ENCODE assay signal across 10 cellular contexts in the genomic region with DNA sequence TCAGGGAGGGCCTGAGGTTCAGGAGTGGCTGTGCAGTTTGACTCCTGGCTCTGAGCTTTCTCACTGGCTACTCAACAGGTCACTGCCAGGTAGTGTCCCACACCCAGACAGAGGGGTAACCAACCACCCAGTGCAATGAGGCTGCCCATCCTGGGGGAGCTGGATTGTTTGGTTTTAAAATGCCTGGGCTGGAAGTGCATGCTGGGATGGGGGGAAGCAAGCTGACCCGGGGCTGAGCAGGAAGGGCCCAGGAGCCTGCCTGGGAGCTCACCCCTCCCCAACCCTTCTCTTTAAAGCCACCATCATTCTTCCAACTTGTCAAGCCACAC. TPM values are rescaled to one million over a fixed set of nuclear protein-coding genes. Genes with fewer than 3 reads are reported as not detected.
DNase-seq lines count a peak whose midpoint lies in the region; ATAC-seq and TF ChIP-seq lines count a peak whose summit lies in the region.
"Had no signal": no experiment of that assay in that cellular context is flagged by ENCODE, and none has a peak within 500 bp of the region (broad histone marks: within the 10 kb centered on the region; RNA-seq: fewer than 3 reads in every experiment).

No MANE protein-coding gene starts in this region.

- WGBS in psoas muscle, 3 donors: 0 to 10% (median 0%) methylated on average over 1 of the region's 1 CpG

- H3K9me3 ChIP-seq in colonic mucosa (no peaks in the 10 kb centered on the region), psoas muscle (no peaks in the 10 kb centered on the region)

- ATAC-seq in psoas muscle (no peak), GM19324 (IDR thresholded peaks at IDR 0.05; ENCODE audit: low FRiP score, unreplicated experiment) (no peak), HG02885 (IDR thresholded peaks at IDR 0.05; ENCODE audit: poor library complexity, unreplicated experiment) (no peak)

- TF ChIP-seq CTCF in GM06990 (IDR thresholded peaks at IDR 0.05; ENCODE audit: insufficient read depth, low read length, poor library complexity, severe bottlenecking) (no peak), colonic mucosa (IDR thresholded peaks at IDR 0.05) (no peak), psoas muscle (IDR thresholded peaks at IDR 0.05) (no peak)

- H3K4me1 ChIP-seq in colonic mucosa: no peaks in the 10 kb centered on the region
- peaks cover 20% of the 10 kb centered on the region for H3K4me1 ChIP-seq in psoas muscle

- DNase-seq in GM06990 (ENCODE audit: extremely low read depth, insufficient read length) (no peak), HuH-7.5 (ENCODE audit: low spot score) (peak; percentile 19), colonic mucosa (no peak), psoas muscle (no peak), DMS53 treated with DMSO at 0.1 percent for 48 hours (lab: John Stamatoyannopoulos, UW; ENCODE audit: unreplicated experiment) (no peak), amniotic stem cell (lab: John Stamatoyannopoulos, UW) (no peak)

- H3K9ac ChIP-seq in colonic mucosa (ENCODE audit: low read depth in 2 of 2, low read length in 2 of 2): no peak overlapping the region

- H3K36me3 ChIP-seq in GM06990 (ENCODE audit: control insufficient read depth, insufficient read depth, low read length) (no peaks in the 10 kb centered on the region), colonic mucosa (no peaks in the 10 kb centered on the region), psoas muscle (ENCODE audit: insufficient read depth in 1 of 2, low read depth in 1 of 2) (no peaks in the 10 kb centered on the region)

- no peaks in the 10 kb centered on the region for H3K27me3 ChIP-seq in GM06990 (replicated peaks; ENCODE audit: control insufficient read depth, insufficient read depth, low read length)
- H3K27me3 ChIP-seq in colonic mucosa: no peaks in the 10 kb centered on the region
- H3K27me3 ChIP-seq in psoas muscle (ENCODE audit: insufficient read depth in 3 of 3, low read length in 2 of 3): no peaks in the 10 kb centered on the region

- H3K27ac ChIP-seq in colonic mucosa: no peak overlapping the region
- peak overlapping the region; percentile 83 for H3K27ac ChIP-seq in psoas muscle

- H3K4me3 ChIP-seq in GM06990 (replicated peaks; ENCODE audit: low read depth, low read length): peak overlapping the region; percentile 64; the same call in 1 of the 2 replicates
- peak overlapping the region; percentile 42 for H3K4me3 ChIP-seq in colonic mucosa
- peak overlapping the region; percentile 77 for H3K4me3 ChIP-seq in psoas muscle

- intact Hi-C loops in colonic mucosa (cut with DNase I) (no loop called here), psoas muscle (cut with DNase I) (no loop called here)

RNA-seq across cellular contexts. Expression of a gene that starts 12.6 kb away (rescaled TPM):
- total RNA-seq in colonic mucosa (10 to 100 TPM; 11.0 to 20.7 TPM), psoas muscle (not detected)
- not detected for polyA plus RNA-seq in psoas muscle
- total RNA-seq: activated CD8-positive, alpha-beta memory T cell treated with anti-CD3 and anti-CD28 coated beads for 36 hours; renal cortical epithelial cell had no signal

RNA-seq across cellular contexts. Expression of a gene that starts 28.3 kb away (rescaled TPM):
- total RNA-seq in colonic mucosa: 10 to 100 TPM; 13.7 to 19.8 TPM
- 10 to 100 TPM; 24.3 to 47.7 (median 39.5) TPM for total RNA-seq in psoas muscle
- polyA plus RNA-seq in psoas muscle: 10 to 100 TPM in 2 of 3 donors, 1 to 10 TPM in 1; 7.3 to 17.3 (median 11.5) TPM

Comparison
In these comparisons a context has a peak if more than half of its experiments do, and no peak if none do; other contexts are left out.
1. RNA of a gene that starts 12.6 kb away (total RNA-seq): 11.0 to 20.7 TPM in colonic mucosa; not detected in psoas muscle; every median in the first group is over 10 times any median in the second.
2. Peak in every context shown above with its lines, with median percentiles within 50 percentile points of each other: H3K4me3 ChIP-seq.